ENCODE assay signal across 16 cellular contexts in genomic region chr9:72623156-72623555, GRCh38.
"Had no signal": no experiment of that assay in that cellular context is flagged by ENCODE, and none has a peak within 500 bp of the region (broad histone marks: within the 10 kb centered on the region; RNA-seq: fewer than 3 reads in every experiment).

No MANE protein-coding gene starts in this region.

- H3K4me3 ChIP-seq: cardiac muscle cell, dorsolateral prefrontal cortex, heart left ventricle, thyroid gland had no signal

- H3K27me3 ChIP-seq: cardiac muscle cell, dorsolateral prefrontal cortex, heart left ventricle, thyroid gland had no signal

- FAIRE-seq: frontal cortex, islet of Langerhans had no signal

- H3K36me3 ChIP-seq: cardiac muscle cell, heart left ventricle, thyroid gland had no signal

- H3K27ac Mint-ChIP-seq: activated naive CD8-positive, alpha-beta T cell treated with anti-CD3 and anti-CD28 coated beads, Interleukin-2, amount 10 ng/mL, durations not matched to agents 7 days and 5 days; memory B cell; natural killer cell treated with Interleukin-12 subunit alpha and Interleukin-12 subunit beta and Interleukin-15 and Interleukin-18, amount 100 ng/mL, for 72 hours had no signal

- DNase-seq: activated CD4-positive, CD25-positive, alpha-beta regulatory T cell; activated naive CD4-positive, alpha-beta T cell; activated naive CD8-positive, alpha-beta T cell treated with anti-CD3 and anti-CD28 coated beads, Interleukin-2, amount 10 ng/mL, durations not matched to agents 7 days and 5 days; activated T-cell treated with anti-CD3 and anti-CD28 coated beads for 4 hours; dorsolateral prefrontal cortex; heart left ventricle; posterior cingulate gyrus; stimulated activated CD4-positive, alpha-beta T cell treated with anti-CD3 and anti-CD28 coated beads, Interleukin-4, amount 100 ng/mL, for 1 hour; stimulated activated naive B cell treated with anti-CD40 and anti-IgM and Interleukin-4, amounts not matched to agents 10 μg/mL and 1 μg/mL and 100 μg/mL, for 72 hours; T-helper 2 cell; thyroid gland had no signal

- H3K4me1 ChIP-seq: heart left ventricle had no signal

- H3K9me3 ChIP-seq: heart left ventricle, thyroid gland had no signal

- H3K36me3 Mint-ChIP-seq: activated naive CD8-positive, alpha-beta T cell treated with anti-CD3 and anti-CD28 coated beads, Interleukin-2, amount 10 ng/mL, durations not matched to agents 7 days and 5 days; memory B cell; natural killer cell treated with Interleukin-12 subunit alpha and Interleukin-12 subunit beta and Interleukin-15 and Interleukin-18, amount 100 ng/mL, for 72 hours; stimulated activated naive B cell treated with anti-CD40 and anti-IgM and Interleukin-4, amounts not matched to agents 10 μg/mL and 1 μg/mL and 100 μg/mL, for 72 hours had no signal

- H3K27ac ChIP-seq: cardiac muscle cell, heart left ventricle, thyroid gland had no signal

- H3K4me3 Mint-ChIP-seq: activated naive CD8-positive, alpha-beta T cell treated with anti-CD3 and anti-CD28 coated beads, Interleukin-2, amount 10 ng/mL, durations not matched to agents 7 days and 5 days; memory B cell; natural killer cell treated with Interleukin-12 subunit alpha and Interleukin-12 subunit beta and Interleukin-15 and Interleukin-18, amount 100 ng/mL, for 72 hours; stimulated activated naive B cell treated with anti-CD40 and anti-IgM and Interleukin-4, amounts not matched to agents 10 μg/mL and 1 μg/mL and 100 μg/mL, for 72 hours had no signal

- H3K9me3 Mint-ChIP-seq: activated naive CD8-positive, alpha-beta T cell treated with anti-CD3 and anti-CD28 coated beads, Interleukin-2, amount 10 ng/mL, durations not matched to agents 7 days and 5 days; memory B cell; natural killer cell treated with Interleukin-12 subunit alpha and Interleukin-12 subunit beta and Interleukin-15 and Interleukin-18, amount 100 ng/mL, for 72 hours; stimulated activated naive B cell treated with anti-CD40 and anti-IgM and Interleukin-4, amounts not matched to agents 10 μg/mL and 1 μg/mL and 100 μg/mL, for 72 hours had no signal

- H3K4me1 Mint-ChIP-seq: activated naive CD8-positive, alpha-beta T cell treated with anti-CD3 and anti-CD28 coated beads, Interleukin-2, amount 10 ng/mL, durations not matched to agents 7 days and 5 days; memory B cell; stimulated activated naive B cell treated with anti-CD40 and anti-IgM and Interleukin-4, amounts not matched to agents 10 μg/mL and 1 μg/mL and 100 μg/mL, for 72 hours had no signal
